8 cellular contexts compared by ENCODE assay signal in the genomic region with DNA sequence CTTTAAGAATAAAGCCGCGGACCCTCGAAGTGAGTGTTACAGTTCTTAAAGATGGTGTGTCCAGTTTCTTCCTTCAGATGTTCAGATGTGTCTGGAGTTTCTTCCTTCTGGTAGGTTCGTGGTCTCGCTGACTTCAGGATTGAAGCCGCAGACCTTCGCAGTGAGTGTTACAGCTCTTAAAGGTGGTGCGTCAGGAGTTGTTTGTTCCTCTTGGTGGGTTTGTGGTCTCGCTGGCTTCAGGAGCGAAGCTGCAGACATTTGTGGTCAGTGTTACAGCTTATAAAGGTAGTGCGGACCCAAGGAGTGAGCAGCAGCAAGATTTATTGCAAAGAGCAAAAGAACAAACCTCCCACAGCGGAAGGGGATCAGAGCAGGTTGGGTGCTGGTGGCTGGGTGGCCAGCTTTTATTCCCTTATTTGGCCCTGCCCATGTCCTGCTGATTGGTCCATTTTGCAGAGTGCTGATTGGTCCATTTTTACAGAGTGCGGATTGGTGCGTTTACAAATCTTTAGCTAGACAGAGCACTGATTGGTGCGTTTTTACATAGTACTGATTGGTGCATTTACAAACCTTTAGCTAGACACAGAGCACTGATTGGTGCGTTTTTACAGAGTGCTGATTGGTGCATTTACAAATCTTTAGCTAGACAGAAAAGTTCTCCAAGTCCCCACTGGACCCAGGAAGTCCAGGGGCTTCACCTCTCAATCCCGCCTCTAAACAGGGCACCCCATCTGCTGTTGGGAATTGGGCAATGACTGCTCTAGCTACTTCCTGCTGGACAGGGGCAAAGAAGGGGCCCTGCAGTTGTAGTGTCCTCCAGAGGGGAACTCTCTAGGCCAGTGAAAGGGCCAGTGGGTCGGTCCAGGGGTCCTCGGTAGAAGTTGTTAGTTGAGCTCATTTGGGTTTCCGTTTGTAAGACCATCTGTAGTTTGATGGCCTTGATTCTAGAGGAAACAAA. TPM values are rescaled to one million over a fixed set of nuclear protein-coding genes. Genes with fewer than 3 reads are reported as not detected.
DNase-seq lines count a peak whose midpoint lies in the region; FAIRE-seq and TF ChIP-seq lines count a peak whose summit lies in the region.
"Not testable (repeated sequence)": the region's sequence is repeated elsewhere in the genome, so short reads cannot be mapped to it uniquely, and the experiment has no call there.

No MANE protein-coding gene starts in this region.

- DNase-seq in CD8-positive, alpha-beta memory T cell, result peak; percentile 6 to 70 (median 61)
- DNase-seq in activated T-cell treated with anti-CD3 and anti-CD28 coated beads for 24 hours (ENCODE audit: low read depth) (peak; percentile 25), kidney (peak; percentile 32)
- not testable (repeated sequence) for DNase-seq in colonic mucosa; retinal pigment epithelial cell (ENCODE audit: low read depth)

- H3K9me3 Mint-ChIP-seq in CD8-positive, alpha-beta memory T cell; IgD-negative memory B cell: not testable (repeated sequence)

- intact Hi-C loops in colonic mucosa (cut with DNase I); kidney (cut with DNase I): not testable (repeated sequence)

- H3K27ac Mint-ChIP-seq in CD8-positive, alpha-beta memory T cell, result peak overlapping the region; percentile 87 to 100 (median 97)
- H3K27ac Mint-ChIP-seq in IgD-negative memory B cell, result peak overlapping the region; percentile 25 to 88 (median 76)

- TF ChIP-seq POLR2A in Raji (IDR thresholded peaks at IDR 0.05; ENCODE audit: insufficient read depth, low read depth, low read length), result peak; percentile 41; the same call in 1 of the 2 replicates

- not testable (repeated sequence) for H3K27me3 ChIP-seq in CD8-positive, alpha-beta memory T cell (ENCODE audit: insufficient read depth, low read length, poor library complexity, severe bottlenecking); colonic mucosa; thymus (ENCODE audit: control insufficient read depth, insufficient read depth)

- peaks cover 58 to 77% (median 72%) of the 10 kb centered on the region in 3 donors for H3K4me1 Mint-ChIP-seq in CD8-positive, alpha-beta memory T cell
- peaks cover 34 to 42% (median 41%) of the 10 kb centered on the region in 3 donors for H3K4me1 Mint-ChIP-seq in IgD-negative memory B cell

- H3K4me3 Mint-ChIP-seq in CD8-positive, alpha-beta memory T cell, result peak overlapping the region; percentile 88 to 97 (median 95)
- peak overlapping the region; percentile 84 to 98 (median 86) for H3K4me3 Mint-ChIP-seq in IgD-negative memory B cell

- not testable (repeated sequence) for H3K27me3 Mint-ChIP-seq in CD8-positive, alpha-beta memory T cell; IgD-negative memory B cell

- H3K36me3 ChIP-seq in CD8-positive, alpha-beta memory T cell (ENCODE audit: insufficient read depth, low read length); colonic mucosa; kidney (ENCODE audit: control insufficient read depth in 1 of 2, insufficient read depth in 2 of 2, low read length in 2 of 2); thymus (ENCODE audit: control insufficient read depth, insufficient read depth): not testable (repeated sequence)

- H3K9me3 ChIP-seq in CD8-positive, alpha-beta memory T cell (ENCODE audit: low read length); colonic mucosa; kidney (ENCODE audit: control insufficient read depth in 1 of 2, low read length in 2 of 2); thymus (ENCODE audit: control insufficient read depth): not testable (repeated sequence)

- peaks cover 42% of the 10 kb centered on the region for H3K4me1 ChIP-seq in CD8-positive, alpha-beta memory T cell (ENCODE audit: insufficient read depth, low read length)
- H3K4me1 ChIP-seq in colonic mucosa, result peaks cover 24% of the 10 kb centered on the region
- peaks cover 7 to 20% of the 10 kb centered on the region in 2 donors for H3K4me1 ChIP-seq in kidney (ENCODE audit: control insufficient read depth in 1 of 2, insufficient read depth in 1 of 2, low read depth in 1 of 2, low read length in 2 of 2)
- H3K4me1 ChIP-seq in thymus (ENCODE audit: control insufficient read depth, insufficient read depth, low read length), result not testable (repeated sequence)

- not testable (repeated sequence) for FAIRE-seq in kidney (lab: Jason Lieb, UNC)

- not testable (repeated sequence) for TF ChIP-seq CTCF in colonic mucosa (IDR thresholded peaks at IDR 0.05); kidney (IDR thresholded peaks at IDR 0.05; ENCODE audit: borderline replicate concordance, extremely low read depth, insufficient read depth); retinal pigment epithelial cell (conservative IDR thresholded peaks at IDR 0.05; ENCODE audit: low read depth, low read length)

- 56% methylated on average over 20 of the region's 20 CpGs for WGBS in thymus

- H3K27ac ChIP-seq in CD8-positive, alpha-beta memory T cell (ENCODE audit: low read depth, low read length), result peak overlapping the region; percentile 77
- peak overlapping the region; percentile 39 for H3K27ac ChIP-seq in colonic mucosa
- H3K27ac ChIP-seq in kidney (ENCODE audit: low read depth in 2 of 2, low read length in 2 of 2), result not testable (repeated sequence)
- H3K27ac ChIP-seq in thymus (ENCODE audit: low read depth), result peak overlapping the region; percentile 20

- H3K4me3 ChIP-seq in CD8-positive, alpha-beta memory T cell (ENCODE audit: low read length), result peak overlapping the region; percentile 76
- peak overlapping the region; percentile 83 for H3K4me3 ChIP-seq in colonic mucosa
- H3K4me3 ChIP-seq in kidney (ENCODE audit: low read length in 2 of 2), result peak overlapping the region; percentile 78 to 80
- peak overlapping the region; percentile 61 for H3K4me3 ChIP-seq in retinal pigment epithelial cell (ENCODE audit: low read length)
- not testable (repeated sequence) for H3K4me3 ChIP-seq in thymus (ENCODE audit: low read length)

- peaks cover 0 to 50% (median 7%) of the 10 kb centered on the region in 3 donors for H3K36me3 Mint-ChIP-seq in CD8-positive, alpha-beta memory T cell
- H3K36me3 Mint-ChIP-seq in IgD-negative memory B cell, result not testable (repeated sequence)

- CTCF ChIA-PET in CD8-positive, alpha-beta memory T cell (lab: Charles Lee), result interaction anchor here (1.2 kb wide), 1 partner anchor 94 kb away, joined by 3 read pairs; no protein-coding TSS in a partner anchor

- POLR2A ChIA-PET in CD8-positive, alpha-beta memory T cell (lab: Charles Lee), result interaction anchor here (0.7 to 1.8 kb wide), 3 partner anchors 13 to 19 kb away, joined by 3 to 7 read pairs (median 5); a partner anchor contains a TSS

- H3K9ac ChIP-seq in colonic mucosa (ENCODE audit: low read depth in 2 of 2, low read length in 2 of 2), result peak overlapping the region in 1 of 2 donors; percentile 89
- H3K9ac ChIP-seq in kidney (ENCODE audit: low read length in 2 of 2), result not testable (repeated sequence)

RNA-seq across cellular contexts. Expression of a gene that starts 1.8 kb away (rescaled TPM):
- total RNA-seq in CD8-positive, alpha-beta memory T cell, result 10 to 100 TPM; 19.5 to 20.6 TPM
- polyA plus RNA-seq in CD8-positive, alpha-beta memory T cell, result 5.0 TPM
- 3.1 TPM for polyA plus RNA-seq in IgD-negative memory B cell
- 10 to 100 TPM; 19.3 to 25.1 TPM for total RNA-seq in colonic mucosa
- 11.7 TPM for total RNA-seq in kidney
- polyA plus RNA-seq in kidney (ENCODE audit: insufficient read depth, low read depth, low replicate concordance), result 8.8 TPM
- 11.1 TPM for polyA plus RNA-seq in thymus

RNA-seq across cellular contexts. Expression of a gene that starts 17.8 kb away (rescaled TPM):
- total RNA-seq in CD8-positive, alpha-beta memory T cell, result under 1 TPM; 0.15 to 0.20 TPM
- 0.12 TPM for polyA plus RNA-seq in CD8-positive, alpha-beta memory T cell
- 0.11 TPM for polyA plus RNA-seq in IgD-negative memory B cell
- under 1 TPM; 0.11 to 0.15 TPM for total RNA-seq in colonic mucosa
- 0.72 TPM for total RNA-seq in kidney
- 0.39 TPM for polyA plus RNA-seq in kidney (ENCODE audit: insufficient read depth, low read depth, low replicate concordance)
- polyA plus RNA-seq in thymus, result 0.11 TPM

RNA-seq across cellular contexts. Expression of a gene that starts 18.4 kb away (rescaled TPM):
- total RNA-seq in CD8-positive, alpha-beta memory T cell, result 10 to 100 TPM; 38.0 to 42.4 TPM
- 31.1 TPM for polyA plus RNA-seq in CD8-positive, alpha-beta memory T cell
- polyA plus RNA-seq in IgD-negative memory B cell (9.7 TPM), kidney (ENCODE audit: insufficient read depth, low read depth, low replicate concordance) (9.3 TPM), thymus (19.1 TPM)
- total RNA-seq in colonic mucosa (10 to 100 TPM; 36.6 to 37.1 TPM), kidney (29.8 TPM)

RNA-seq across cellular contexts. Expression of a gene that starts 26.1 kb away (rescaled TPM):
- under 1 TPM; 0.15 to 0.20 TPM for total RNA-seq in CD8-positive, alpha-beta memory T cell
- polyA plus RNA-seq in CD8-positive, alpha-beta memory T cell, result 0.21 TPM
- polyA plus RNA-seq in IgD-negative memory B cell (not detected), kidney (ENCODE audit: insufficient read depth, low read depth, low replicate concordance) (not detected), thymus (0.48 TPM)
- total RNA-seq in colonic mucosa (under 1 TPM in 1 of 2 donors, not detected in 1; 0.37 TPM), kidney (0.38 TPM)
